ENCODE assay signal across 15 cellular contexts in genomic region chr7:127586346-127586745, GRCh38. TPM values are rescaled to one million over a fixed set of nuclear protein-coding genes. Genes with fewer than 3 reads are reported as not detected.
DNase-seq lines count a peak whose midpoint lies in the region; ATAC-seq and TF ChIP-seq lines count a peak whose summit lies in the region.
"Had no signal": no experiment of that assay in that cellular context is flagged by ENCODE, and none has a peak within 500 bp of the region (broad histone marks: within the 10 kb centered on the region; RNA-seq: fewer than 3 reads in every experiment).

No MANE protein-coding gene starts in this region.

- H3K27me3 ChIP-seq in gastroesophageal sphincter = no peaks in the 10 kb centered on the region

- H3K4me1 Mint-ChIP-seq in activated naive CD4-positive, alpha-beta T cell treated with anti-CD3 and anti-CD28 coated beads, Interleukin-2, amount 50 U/mL, for 24 hours = peaks cover 73% of the 10 kb centered on the region
- H3K4me1 Mint-ChIP-seq in stimulated activated memory B cell treated with anti-CD40 and anti-IgM and Interleukin-4, amounts not matched to agents 10 μg/mL and 1 μg/mL and 100 μg/mL, for 72 hours = peaks cover 60% of the 10 kb centered on the region

- H3K27ac ChIP-seq in VCaP = peak overlapping the region; percentile 85
- H3K27ac ChIP-seq in gastroesophageal sphincter = peak overlapping the region in 3 of 4 donors; percentile 89 to 96 (median 89)

- peaks cover 12% of the 10 kb centered on the region for H3K36me3 Mint-ChIP-seq in activated naive CD4-positive, alpha-beta T cell treated with anti-CD3 and anti-CD28 coated beads, Interleukin-2, amount 50 U/mL, for 24 hours
- H3K36me3 Mint-ChIP-seq in activated naive CD4-positive, alpha-beta T cell treated with anti-CD3 and anti-CD28 coated beads, Interleukin-2, amount 50 U/mL, for 72 hours = peaks cover 22 to 29% of the 10 kb centered on the region in 2 donors
- H3K36me3 Mint-ChIP-seq in stimulated activated memory B cell treated with anti-CD40 and anti-IgM and Interleukin-4, amounts not matched to agents 10 μg/mL and 1 μg/mL and 100 μg/mL, for 72 hours = peaks cover 47% of the 10 kb centered on the region

- peaks cover 0 to 38% of the 10 kb centered on the region in 2 donors for H3K36me3 ChIP-seq in gastroesophageal sphincter

- no peaks in the 10 kb centered on the region for H3K9me3 ChIP-seq in gastroesophageal sphincter

- peaks cover 10 to 69% (median 43%) of the 10 kb centered on the region in 3 donors for H3K4me1 ChIP-seq in gastroesophageal sphincter

- peak overlapping the region; percentile 92 for H3K4me3 Mint-ChIP-seq in activated naive CD4-positive, alpha-beta T cell treated with anti-CD3 and anti-CD28 coated beads, Interleukin-2, amount 50 U/mL, for 24 hours
- peak overlapping the region; percentile 89 for H3K4me3 Mint-ChIP-seq in stimulated activated memory B cell treated with anti-CD40 and anti-IgM and Interleukin-4, amounts not matched to agents 10 μg/mL and 1 μg/mL and 100 μg/mL, for 72 hours

- no peak overlapping the region for H3K27ac Mint-ChIP-seq in activated naive CD4-positive, alpha-beta T cell treated with anti-CD3 and anti-CD28 coated beads, Interleukin-2, amount 50 U/mL, for 24 hours
- no peak overlapping the region for H3K27ac Mint-ChIP-seq in activated naive CD4-positive, alpha-beta T cell treated with anti-CD3 and anti-CD28 coated beads, Interleukin-2, amount 50 U/mL, for 72 hours
- H3K27ac Mint-ChIP-seq in stimulated activated memory B cell treated with anti-CD40 and anti-IgM and Interleukin-4, amounts not matched to agents 10 μg/mL and 1 μg/mL and 100 μg/mL, for 72 hours = no peak overlapping the region

- TF ChIP-seq CTCF in VCaP (conservative IDR thresholded peaks at IDR 0.05) (no peak), gastroesophageal sphincter (IDR thresholded peaks at IDR 0.05) (no peak)

- no peak overlapping the region for H3K4me3 ChIP-seq in gastroesophageal sphincter

- DNase-seq in activated naive CD4-positive, alpha-beta T cell treated with anti-CD3 and anti-CD28 coated beads, Interleukin-2, amount 50 U/mL, for 72 hours (ENCODE audit: low spot score in 2 of 2) = no peak
- DNase-seq: H7; hippocampal formation; NCI-H345; stimulated activated CD4-positive, alpha-beta T cell treated with anti-CD3 and anti-CD28 coated beads, Interleukin-2, amount 100 ng/mL, for 24 hours; stimulated activated naive B cell treated with anti-CD40 and anti-IgM and Interleukin-4, amounts not matched to agents 10 μg/mL and 1 μg/mL and 100 μg/mL, for 72 hours had no signal

- no peak for ATAC-seq in activated naive CD4-positive, alpha-beta T cell treated with anti-CD3 and anti-CD28 coated beads, Interleukin-2, amount 50 U/mL, for 72 hours
- ATAC-seq in gastroesophageal sphincter (no peak), GM19035 (IDR thresholded peaks at IDR 0.05; ENCODE audit: unreplicated experiment) (no peak), GM21423 (IDR thresholded peaks at IDR 0.05; ENCODE audit: unreplicated experiment) (no peak), GM18511 (IDR thresholded peaks at IDR 0.05; ENCODE audit: unreplicated experiment) (no peak)
- no peak for ATAC-seq in stimulated activated memory B cell treated with anti-CD40 and anti-IgM and Interleukin-4, amounts not matched to agents 10 μg/mL and 1 μg/mL and 100 μg/mL, for 72 hours

- no peak for TF ChIP-seq POLR2A in gastroesophageal sphincter (IDR thresholded peaks at IDR 0.05)

- no peak for TF ChIP-seq EP300 in gastroesophageal sphincter (IDR thresholded peaks at IDR 0.05)

- H3K27me3 Mint-ChIP-seq in activated naive CD4-positive, alpha-beta T cell treated with anti-CD3 and anti-CD28 coated beads, Interleukin-2, amount 50 U/mL, for 24 hours = no peaks in the 10 kb centered on the region
- no peaks in the 10 kb centered on the region for H3K27me3 Mint-ChIP-seq in stimulated activated memory B cell treated with anti-CD40 and anti-IgM and Interleukin-4, amounts not matched to agents 10 μg/mL and 1 μg/mL and 100 μg/mL, for 72 hours
- H3K27me3 Mint-ChIP-seq: stimulated activated naive B cell treated with anti-CD40 and anti-IgM and Interleukin-4, amounts not matched to agents 10 μg/mL and 1 μg/mL and 100 μg/mL, for 72 hours had no signal

- H3K9me3 Mint-ChIP-seq in activated naive CD4-positive, alpha-beta T cell treated with anti-CD3 and anti-CD28 coated beads, Interleukin-2, amount 50 U/mL, for 24 hours = no peaks in the 10 kb centered on the region
- H3K9me3 Mint-ChIP-seq in activated naive CD4-positive, alpha-beta T cell treated with anti-CD3 and anti-CD28 coated beads, Interleukin-2, amount 50 U/mL, for 72 hours = no peaks in the 10 kb centered on the region
- H3K9me3 Mint-ChIP-seq in stimulated activated memory B cell treated with anti-CD40 and anti-IgM and Interleukin-4, amounts not matched to agents 10 μg/mL and 1 μg/mL and 100 μg/mL, for 72 hours = no peaks in the 10 kb centered on the region
- H3K9me3 Mint-ChIP-seq: stimulated activated naive B cell treated with anti-CD40 and anti-IgM and Interleukin-4, amounts not matched to agents 10 μg/mL and 1 μg/mL and 100 μg/mL, for 72 hours had no signal

- 92% methylated on average over 2 of the region's 2 CpGs; no CpG with 5 or more reads in 1 of the 2 donors for WGBS in gastroesophageal sphincter (ENCODE audit: low coverage in 1 of 2), 2 donors

RNA-seq across cellular contexts. Expression of gene GCC1, which starts 0.9 kb away (rescaled TPM):
- total RNA-seq in activated naive CD4-positive, alpha-beta T cell treated with anti-CD3 and anti-CD28 coated beads, Interleukin-2, amount 50 U/mL, for 72 hours = 10 to 100 TPM; 15.0 to 15.2 TPM
- 10 to 100 TPM; 15.7 to 20.3 (median 16.8) TPM for total RNA-seq in gastroesophageal sphincter

RNA-seq across cellular contexts. Expression of gene ARF5, which starts 1.9 kb away (rescaled TPM):
- 100 to 1,000 TPM in 1 of 2 donors, 10 to 100 TPM in 1; 91.1 to 112 TPM for total RNA-seq in activated naive CD4-positive, alpha-beta T cell treated with anti-CD3 and anti-CD28 coated beads, Interleukin-2, amount 50 U/mL, for 72 hours
- 100 to 1,000 TPM; 113 to 162 (median 141) TPM for total RNA-seq in gastroesophageal sphincter

RNA-seq across cellular contexts. Expression of gene FSCN3, which starts 7.2 kb away (rescaled TPM):
- total RNA-seq in activated naive CD4-positive, alpha-beta T cell treated with anti-CD3 and anti-CD28 coated beads, Interleukin-2, amount 50 U/mL, for 72 hours = under 1 TPM; 0.96 to 0.97 TPM
- 1 to 10 TPM in 3 of 4 donors, not detected in 1; 1.0 to 5.0 (median 1.4) TPM for total RNA-seq in gastroesophageal sphincter

RNA-seq across cellular contexts. Expression of gene PAX4, which starts 31.6 kb away (rescaled TPM):
- total RNA-seq in activated naive CD4-positive, alpha-beta T cell treated with anti-CD3 and anti-CD28 coated beads, Interleukin-2, amount 50 U/mL, for 72 hours = not detected
- total RNA-seq in gastroesophageal sphincter = not detected
- total RNA-seq: pulmonary artery endothelial cell; T-helper 2 cell treated with Interferon-gamma antibody and Interleukin-4, amounts not matched to agents 100 ng/mL and 5 ng/mL, for 36 hours had no signal
